1 cellular context compared by ENCODE assay signal in genomic region chr1:66778266-66778665, GRCh38.
TF ChIP-seq lines count a peak whose summit lies in the region.

No MANE protein-coding gene starts in this region.

TF ChIP-seq in SK-N-SH treated with all-trans-retinoic acid at 6 μM for 48 hours, 23 proteins besides CTCF, POLR2A, EP300 and RAD21 (continued from another document):
- TF ChIP-seq, protein P1, sequence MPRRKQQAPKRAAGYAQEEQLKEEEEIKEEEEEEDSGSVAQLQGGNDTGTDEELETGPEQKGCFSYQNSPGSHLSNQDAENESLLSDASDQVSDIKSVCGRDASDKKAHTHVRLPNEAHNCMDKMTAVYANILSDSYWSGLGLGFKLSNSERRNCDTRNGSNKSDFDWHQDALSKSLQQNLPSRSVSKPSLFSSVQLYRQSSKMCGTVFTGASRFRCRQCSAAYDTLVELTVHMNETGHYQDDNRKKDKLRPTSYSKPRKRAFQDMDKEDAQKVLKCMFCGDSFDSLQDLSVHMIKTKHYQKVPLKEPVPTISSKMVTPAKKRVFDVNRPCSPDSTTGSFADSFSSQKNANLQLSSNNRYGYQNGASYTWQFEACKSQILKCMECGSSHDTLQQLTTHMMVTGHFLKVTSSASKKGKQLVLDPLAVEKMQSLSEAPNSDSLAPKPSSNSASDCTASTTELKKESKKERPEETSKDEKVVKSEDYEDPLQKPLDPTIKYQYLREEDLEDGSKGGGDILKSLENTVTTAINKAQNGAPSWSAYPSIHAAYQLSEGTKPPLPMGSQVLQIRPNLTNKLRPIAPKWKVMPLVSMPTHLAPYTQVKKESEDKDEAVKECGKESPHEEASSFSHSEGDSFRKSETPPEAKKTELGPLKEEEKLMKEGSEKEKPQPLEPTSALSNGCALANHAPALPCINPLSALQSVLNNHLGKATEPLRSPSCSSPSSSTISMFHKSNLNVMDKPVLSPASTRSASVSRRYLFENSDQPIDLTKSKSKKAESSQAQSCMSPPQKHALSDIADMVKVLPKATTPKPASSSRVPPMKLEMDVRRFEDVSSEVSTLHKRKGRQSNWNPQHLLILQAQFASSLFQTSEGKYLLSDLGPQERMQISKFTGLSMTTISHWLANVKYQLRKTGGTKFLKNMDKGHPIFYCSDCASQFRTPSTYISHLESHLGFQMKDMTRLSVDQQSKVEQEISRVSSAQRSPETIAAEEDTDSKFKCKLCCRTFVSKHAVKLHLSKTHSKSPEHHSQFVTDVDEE (CRISPR knock-in tag; IDR thresholded peaks at IDR 0.05): no peak
- TF ChIP-seq ESRRG (CRISPR knock-in tag; IDR thresholded peaks at IDR 0.05): no peak
- no peak for TF ChIP-seq OSR1 (CRISPR knock-in tag; IDR thresholded peaks at IDR 0.05)
- no peak for TF ChIP-seq TOX (CRISPR knock-in tag; IDR thresholded peaks at IDR 0.05; ENCODE audit: borderline replicate concordance)
- TF ChIP-seq GLIS3 (CRISPR knock-in tag; IDR thresholded peaks at IDR 0.05): no peak
- no peak for TF ChIP-seq PPARA (CRISPR knock-in tag; IDR thresholded peaks at IDR 0.05; ENCODE audit: borderline replicate concordance)
- no peak for TF ChIP-seq RARB (CRISPR knock-in tag; IDR thresholded peaks at IDR 0.05)
- TF ChIP-seq BACH2 (CRISPR knock-in tag; IDR thresholded peaks at IDR 0.05; ENCODE audit: borderline replicate concordance): no peak
- TF ChIP-seq ZNF8 (CRISPR knock-in tag; IDR thresholded peaks at IDR 0.05): no peak
